Comparison of ENCODE assay signal across 1 cellular context in genomic region chr19:20165971-20166592, GRCh38.
TF ChIP-seq lines count a peak whose summit lies in the region.

No MANE protein-coding gene starts in this region.

TF ChIP-seq in SK-N-SH, 30 proteins besides CTCF, POLR2A, EP300 and RAD21:
- TF ChIP-seq MAX (IDR thresholded peaks at IDR 0.05; ENCODE audit: low read depth) = no peak
- no peak for TF ChIP-seq GABPA (IDR thresholded peaks at IDR 0.05; ENCODE audit: low read depth)
- no peak for TF ChIP-seq IRF3 (IDR thresholded peaks at IDR 0.05; ENCODE audit: low read depth, low read length)
- TF ChIP-seq ZBTB33 (IDR thresholded peaks at IDR 0.05; ENCODE audit: borderline replicate concordance, low read depth) = no peak
- TF ChIP-seq RCOR1 (IDR thresholded peaks at IDR 0.05; ENCODE audit: low read length) = no peak
- TF ChIP-seq FOSL2 (IDR thresholded peaks at IDR 0.05; ENCODE audit: borderline replicate concordance, low read depth) = no peak
- TF ChIP-seq PBX3 (IDR thresholded peaks at IDR 0.05) = no peak
- TF ChIP-seq REST (IDR thresholded peaks at IDR 0.05; ENCODE audit: low read depth, low read length) = no peak
- TF ChIP-seq FOXM1 (IDR thresholded peaks at IDR 0.05; ENCODE audit: low read depth) = no peak
- no peak for TF ChIP-seq POLR2AphosphoS5 (IDR thresholded peaks at IDR 0.05; ENCODE audit: low read depth, low read length)
- TF ChIP-seq TCF12 (IDR thresholded peaks at IDR 0.05) = no peak
- no peak for TF ChIP-seq NRF1 (IDR thresholded peaks at IDR 0.05; ENCODE audit: low read depth, low read length)
- TF ChIP-seq RFX5 (IDR thresholded peaks at IDR 0.05; ENCODE audit: low read length) = no peak
